8 cellular contexts compared by ENCODE assay signal in the genomic region with DNA sequence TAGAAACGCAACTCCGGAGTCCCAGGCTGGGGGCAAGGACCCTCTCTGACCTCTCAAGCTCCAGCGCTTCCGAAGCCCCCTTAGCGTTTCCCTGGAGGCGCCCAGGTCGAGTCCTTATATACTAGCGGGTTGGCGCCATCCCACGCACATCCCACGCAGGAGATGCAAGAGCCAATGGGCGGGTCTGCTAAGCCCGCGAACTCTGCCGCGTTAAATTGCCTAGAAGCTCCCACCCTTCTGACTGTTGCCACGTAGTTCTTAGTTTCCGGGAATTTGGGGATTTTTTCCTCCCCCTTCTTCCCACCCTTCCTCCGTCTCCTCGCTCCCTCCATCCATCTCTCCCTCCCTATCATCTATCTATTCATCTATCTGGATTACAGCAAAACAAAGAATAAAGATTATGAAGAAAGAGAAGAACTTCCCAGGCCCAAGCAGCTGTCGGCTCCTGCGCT. TPM values are rescaled to one million over a fixed set of nuclear protein-coding genes. Genes with fewer than 3 reads are reported as not detected.
DNase-seq lines count a peak whose midpoint lies in the region; ATAC-seq lines count a peak whose summit lies in the region.

TSS of gene SLFN11 (minus strand) at position 90 of the 452 bp plus-strand sequence. CDS start 9,814 bp downstream, outside the sequence.

- peaks cover 51% of the 10 kb centered on the region for H3K4me1 Mint-ChIP-seq in activated CD4-positive, alpha-beta T cell treated with anti-CD3 and anti-CD28 coated beads, Interleukin-2, amount 10 ng/mL, durations not matched to agents 24 days and 14 days

- DNase-seq in C1 segment of cervical spinal cord (lab: John Stamatoyannopoulos, UW), result peak in 8 of 14 donors; percentile 24 to 68 (median 36)
- DNase-seq in NCI-H1930 (lab: John Stamatoyannopoulos, UW), result peak; percentile 24 to 60
- DNase-seq in activated CD4-positive, alpha-beta T cell treated with anti-CD3 and anti-CD28 coated beads, Interleukin-2, amount 10 ng/mL, durations not matched to agents 24 days and 14 days, result peak; percentile 95
- peak; percentile 65 for DNase-seq in left kidney (ENCODE audit: low read depth, low spot score)
- peak; percentile 90 to 92 for DNase-seq in stimulated activated CD4-positive, alpha-beta T cell treated with anti-CD3 and anti-CD28 coated beads, Interleukin-2, amount 100 ng/mL, for 24 hours
- no peak for DNase-seq in NCI-H510A (lab: John Stamatoyannopoulos, UW)

- intact Hi-C loops in activated CD4-positive, alpha-beta T cell treated with anti-CD3 and anti-CD28 coated beads, Interleukin-2, amount 10 ng/mL, durations not matched to agents 24 days and 14 days (cut with micrococcal nuclease), result loop anchor here (1.0 to 2.0 kb wide), 5 partner anchors 60 to 164 kb away; partner anchors contain the start of genes SLFN12L, SLFN13 and SLFN5

- peak; percentile 50 for ATAC-seq in GM21528 (IDR thresholded peaks at IDR 0.05; ENCODE audit: low FRiP score, unreplicated experiment)

- H3K27ac ChIP-seq in cingulate gyrus (ENCODE audit: low read depth, low read length), result peak within 1 kb of the TSS; percentile 83

- peaks cover 9% of the 10 kb centered on the region for H3K9me3 Mint-ChIP-seq in activated CD4-positive, alpha-beta T cell treated with anti-CD3 and anti-CD28 coated beads, Interleukin-2, amount 10 ng/mL, durations not matched to agents 24 days and 14 days

- peak within 1 kb of the TSS; percentile 89 for H3K4me3 Mint-ChIP-seq in activated CD4-positive, alpha-beta T cell treated with anti-CD3 and anti-CD28 coated beads, Interleukin-2, amount 10 ng/mL, durations not matched to agents 24 days and 14 days

- H3K36me3 Mint-ChIP-seq in activated CD4-positive, alpha-beta T cell treated with anti-CD3 and anti-CD28 coated beads, Interleukin-2, amount 10 ng/mL, durations not matched to agents 24 days and 14 days (ENCODE audit: low read depth), result peaks cover 34% of the 10 kb centered on the region

- H3K27me3 Mint-ChIP-seq in activated CD4-positive, alpha-beta T cell treated with anti-CD3 and anti-CD28 coated beads, Interleukin-2, amount 10 ng/mL, durations not matched to agents 24 days and 14 days, result peaks cover 1% of the 10 kb centered on the region

- peak within 1 kb of the TSS; percentile 93 for H3K27ac Mint-ChIP-seq in activated CD4-positive, alpha-beta T cell treated with anti-CD3 and anti-CD28 coated beads, Interleukin-2, amount 10 ng/mL, durations not matched to agents 24 days and 14 days

RNA-seq across cellular contexts. Expression of gene SLFN11, which starts in this region (rescaled TPM):
- total RNA-seq in activated CD4-positive, alpha-beta T cell treated with anti-CD3 and anti-CD28 coated beads, Interleukin-2, amount 10 ng/mL, durations not matched to agents 24 days and 14 days, result 72.3 and 73.6 TPM in 2 replicates
